Comparison of ENCODE assay signal across 8 cellular contexts in the genomic region with DNA sequence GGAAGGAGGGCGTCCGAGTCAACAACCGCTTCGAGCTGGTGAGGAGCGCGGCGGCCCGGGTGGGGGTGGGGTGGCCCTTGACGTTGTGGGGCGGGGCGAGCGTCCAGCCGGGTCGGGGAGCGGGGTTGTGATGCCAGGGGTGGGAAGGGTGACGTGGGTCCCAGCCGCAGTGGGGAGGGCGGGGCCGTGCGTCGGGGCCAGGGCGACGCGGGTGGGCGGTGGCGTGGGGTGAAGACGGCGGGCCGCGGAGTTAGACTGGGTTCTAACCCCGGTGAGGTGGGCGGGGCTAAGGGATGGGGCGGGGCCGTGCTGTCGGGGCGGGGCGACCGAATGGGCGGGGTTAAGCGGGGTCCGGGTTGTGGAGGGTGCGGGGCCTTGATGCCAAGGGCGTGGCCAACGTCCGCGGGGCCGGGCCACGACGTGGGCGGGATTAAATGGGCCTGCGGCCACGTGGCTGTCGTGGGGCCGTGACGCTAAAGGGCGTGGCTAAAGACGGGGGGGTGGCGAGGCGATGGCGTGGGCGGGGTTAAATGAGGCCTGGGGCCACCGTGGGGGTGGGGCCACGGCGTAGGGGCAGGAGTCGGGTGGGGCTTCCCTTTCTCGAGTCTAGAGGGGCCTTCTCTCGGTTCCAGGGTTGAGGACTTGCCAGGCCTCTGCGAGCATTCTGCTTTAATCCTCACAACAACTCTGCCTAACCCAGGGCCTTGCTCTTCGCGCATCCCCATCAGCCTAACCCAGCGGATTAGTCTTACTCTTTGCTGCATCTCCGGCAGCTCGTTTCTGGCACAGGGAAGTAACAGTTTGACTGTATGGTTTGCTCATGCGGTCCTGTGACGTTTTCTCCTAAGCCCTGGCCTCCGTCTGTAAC. TPM values are rescaled to one million over a fixed set of nuclear protein-coding genes. Genes with fewer than 3 reads are reported as not detected.
DNase-seq lines count a peak whose midpoint lies in the region; ATAC-seq and TF ChIP-seq lines count a peak whose summit lies in the region.

No MANE protein-coding gene starts in this region.

- intact Hi-C loops in PC-9 (cut with micrococcal nuclease; ENCODE audit: unreplicated experiment): no loop called here

- H3K4me3 ChIP-seq in PC-9: peak overlapping the region; percentile 65
- peak overlapping the region; percentile 56 to 97 for H3K4me3 ChIP-seq in esophagus (ENCODE audit: low read depth in 1 of 2, low read length in 2 of 2)
- H3K4me3 ChIP-seq in mucosa of rectum (ENCODE audit: low read length in 2 of 2): peak overlapping the region; percentile 81 to 92

- peak overlapping the region; percentile 85 for H3K4me3 Mint-ChIP-seq in activated T-cell treated with anti-CD3 and anti-CD28 coated beads, Interleukin-2, amount 50 U/mL, for 4 hours

- peak overlapping the region; percentile 88 to 98 for H3K9ac ChIP-seq in mucosa of rectum (ENCODE audit: low read depth in 1 of 2, low read length in 2 of 2)

- POLR2A ChIA-PET in PC-9 (lab: Charles Lee; ENCODE audit: unreplicated experiment): interaction anchor here (0.5 to 1.0 kb wide), 10 partner anchors 8 to 551 kb away, joined by 3 to 41 read pairs (median 8); partner anchors contain the start of gene SPIRE2

- H3K4me1 ChIP-seq in PC-9 (replicated peaks; ENCODE audit: insufficient read depth) (peaks cover 11% of the 10 kb centered on the region), esophagus (ENCODE audit: control insufficient read depth in 2 of 2, insufficient read depth in 2 of 2, low read length in 1 of 2) (peaks cover 0 to 6% of the 10 kb centered on the region in 2 donors), mucosa of rectum (ENCODE audit: control insufficient read depth in 2 of 2, insufficient read depth in 2 of 2, low read length in 2 of 2) (peaks cover 11 to 18% of the 10 kb centered on the region in 2 donors)

- H3F3A ChIP-seq in PC-9 (ENCODE audit: insufficient read depth, low read depth): peaks cover 41% of the 10 kb centered on the region; the same call in 1 of the 2 replicates

- 2 to 3% methylated on average over 44 to 76 of the region's 76 CpGs for WGBS in esophagus, 2 donors

- H2AFZ ChIP-seq in PC-9: peak overlapping the region; percentile 81

- H3K27me3 Mint-ChIP-seq in activated T-cell treated with anti-CD3 and anti-CD28 coated beads, Interleukin-2, amount 50 U/mL, for 4 hours (ENCODE audit: low read depth): no peaks in the 10 kb centered on the region

- H3K4me1 Mint-ChIP-seq in activated T-cell treated with anti-CD3 and anti-CD28 coated beads, Interleukin-2, amount 50 U/mL, for 4 hours (ENCODE audit: low read depth): peaks cover 15% of the 10 kb centered on the region

- no peaks in the 10 kb centered on the region for H3K9me2 ChIP-seq in PC-9 (ENCODE audit: insufficient read depth)

- no peaks in the 10 kb centered on the region for H3K27me3 ChIP-seq in PC-9 (ENCODE audit: insufficient read depth, low read depth)
- H3K27me3 ChIP-seq in esophagus (ENCODE audit: control insufficient read depth in 1 of 2, insufficient read depth in 2 of 2, low read length in 2 of 2): no peaks in the 10 kb centered on the region
- H3K27me3 ChIP-seq in mucosa of rectum (ENCODE audit: control insufficient read depth in 2 of 2, insufficient read depth in 2 of 2, low read length in 2 of 2): no peaks in the 10 kb centered on the region

- in situ Hi-C loops in Caki2 (cut with HindIII; ENCODE audit: low pct_unique_long_range_greater_than_20kb, low sequenced_read_pairs): no loop called here

- peaks cover 49% of the 10 kb centered on the region for H3K79me2 ChIP-seq in PC-9 (ENCODE audit: low read depth)

- no peak; the same call in 1 of the 2 replicates for TF ChIP-seq EP300 in Ishikawa (IDR thresholded peaks at IDR 0.05; ENCODE audit: borderline replicate concordance)

- peaks cover 12% of the 10 kb centered on the region for H3K36me3 Mint-ChIP-seq in activated T-cell treated with anti-CD3 and anti-CD28 coated beads, Interleukin-2, amount 50 U/mL, for 4 hours (ENCODE audit: insufficient read depth)

- no peak for TF ChIP-seq CTCF in PC-9 (conservative IDR thresholded peaks at IDR 0.05)

- peaks cover 46% of the 10 kb centered on the region for H4K20me1 ChIP-seq in PC-9 (ENCODE audit: insufficient read depth)

- H3K9me3 ChIP-seq in PC-9 (ENCODE audit: insufficient read depth, low read depth): no peaks in the 10 kb centered on the region
- H3K9me3 ChIP-seq in esophagus (ENCODE audit: control insufficient read depth in 2 of 2, insufficient read depth in 1 of 2, low read depth in 1 of 2, low read length in 1 of 2): no peaks in the 10 kb centered on the region
- no peaks in the 10 kb centered on the region for H3K9me3 ChIP-seq in mucosa of rectum (ENCODE audit: control insufficient read depth in 2 of 2, low read length in 2 of 2)

- no peaks in the 10 kb centered on the region for H3K9me3 Mint-ChIP-seq in activated T-cell treated with anti-CD3 and anti-CD28 coated beads, Interleukin-2, amount 50 U/mL, for 4 hours

- DNase-seq in Caki2 (ENCODE audit: low read depth) (peak; percentile 80), PC-9 (peak; percentile 71 to 96)
- peak; percentile 94 for DNase-seq in activated T-cell treated with anti-CD3 and anti-CD28 coated beads, Interleukin-2, amount 50 U/mL, for 4 hours
- DNase-seq in stimulated activated CD8-positive, alpha-beta memory T cell treated with anti-CD3 and anti-CD28 coated beads, Interleukin-4, amount 100 ng/mL, for 1 hour (ENCODE audit: low read depth in 2 of 2, low spot score in 1 of 2): peak; percentile 86 to 89

- peak overlapping the region; percentile 93 for H3K27ac ChIP-seq in PC-9
- peak overlapping the region; percentile 100 for H3K27ac ChIP-seq in esophagus (ENCODE audit: low read depth in 2 of 2, low read length in 1 of 2)
- peak overlapping the region; percentile 100 for H3K27ac ChIP-seq in mucosa of rectum (ENCODE audit: low read depth in 2 of 2, low read length in 2 of 2)

- CTCF ChIA-PET in PC-9 (lab: Charles Lee): interaction anchor here (0.5 to 0.7 kb wide), 5 partner anchors 9 to 1542 kb away, joined by 6 to 16 read pairs (median 7); no protein-coding TSS in a partner anchor

- peaks cover 33% of the 10 kb centered on the region for H3K36me3 ChIP-seq in PC-9 (ENCODE audit: low read depth)
- H3K36me3 ChIP-seq in esophagus (ENCODE audit: control insufficient read depth in 2 of 2, insufficient read depth in 2 of 2, low read length in 1 of 2): peaks cover 0 to 12% of the 10 kb centered on the region in 2 donors
- H3K36me3 ChIP-seq in mucosa of rectum (ENCODE audit: control insufficient read depth in 2 of 2, insufficient read depth in 2 of 2, low read length in 2 of 2): peaks cover 6 to 28% of the 10 kb centered on the region in 2 donors

- TF ChIP-seq RAD21 in Ishikawa (IDR thresholded peaks at IDR 0.05; ENCODE audit: low read depth): no peak

- BruUV-seq in PC-9 (replicated peaks; lab: Mats Ljungman, UMichigan): no TSS peak

- peak; percentile 64 for ATAC-seq in GM21576 (IDR thresholded peaks at IDR 0.05; ENCODE audit: unreplicated experiment)
- peak; percentile 78 to 83 for ATAC-seq in activated T-cell treated with anti-CD3 and anti-CD28 coated beads, Interleukin-2, amount 50 U/mL, for 4 hours

- peak overlapping the region; percentile 89 for H3K4me2 ChIP-seq in PC-9

TF ChIP-seq in Ishikawa, 13 proteins besides CTCF, POLR2A, EP300 and RAD21 (continues in another document):
- TF ChIP-seq USF1 (IDR thresholded peaks at IDR 0.05) (peak; percentile 93), TAF1 (IDR thresholded peaks at IDR 0.05; ENCODE audit: low read depth) (peak; percentile 21; the same call in 1 of the 2 replicates), TCF12 (IDR thresholded peaks at IDR 0.05; ENCODE audit: low read depth) (no peak), YY1 (IDR thresholded peaks at IDR 0.05; ENCODE audit: low read depth) (no peak), FOXM1 (IDR thresholded peaks at IDR 0.05; ENCODE audit: borderline replicate concordance, low read depth) (no peak), MAX (IDR thresholded peaks at IDR 0.05) (peak; percentile 88), NFIC (IDR thresholded peaks at IDR 0.05) (no peak), ZBTB7A (IDR thresholded peaks at IDR 0.05; ENCODE audit: low read depth) (no peak), EGR1 (IDR thresholded peaks at IDR 0.05) (peak; percentile 85), TEAD4 (IDR thresholded peaks at IDR 0.05) (no peak)

RNA-seq across cellular contexts. Expression of gene TCF25, which starts 0.7 kb away (rescaled TPM):
- 141 and 237 TPM in 2 replicates for total RNA-seq in Caki2 (2014; rRNA removed; shearing (Covaris generic); ENCODE audit: low replicate concordance)
- total RNA-seq in PC-9 (2021): 298 and 347 TPM in 2 replicates
- 100 to 1,000 TPM; 144 to 182 (median 164) TPM for total RNA-seq in activated T-cell treated with anti-CD3 and anti-CD28 coated beads, Interleukin-2, amount 50 U/mL, for 4 hours
- 10 to 100 TPM; 76.3 to 83.2 TPM for polyA plus RNA-seq in esophagus

RNA-seq across cellular contexts. Expression of gene MC1R, which starts 44.6 kb away (rescaled TPM):
- total RNA-seq in Caki2 (2014; rRNA removed; shearing (Covaris generic); ENCODE audit: low replicate concordance): 12.3 and 13.4 TPM in 2 replicates
- 34.3 and 45.2 TPM in 2 replicates for total RNA-seq in PC-9 (2021)
- total RNA-seq in activated T-cell treated with anti-CD3 and anti-CD28 coated beads, Interleukin-2, amount 50 U/mL, for 4 hours: 1 to 10 TPM; 2.5 to 3.0 (median 2.6) TPM
- polyA plus RNA-seq in esophagus: 1 to 10 TPM; 1.3 to 3.3 TPM

RNA-seq across cellular contexts. Expression of gene SPIRE2, which starts 45.8 kb away (rescaled TPM):
- 6.0 and 13.1 TPM in 2 replicates for total RNA-seq in Caki2 (2014; rRNA removed; shearing (Covaris generic); ENCODE audit: low replicate concordance)
- 34.5 and 48.6 TPM in 2 replicates for total RNA-seq in PC-9 (2021)
- under 1 TPM; 0.21 to 0.49 (median 0.23) TPM for total RNA-seq in activated T-cell treated with anti-CD3 and anti-CD28 coated beads, Interleukin-2, amount 50 U/mL, for 4 hours
- polyA plus RNA-seq in esophagus: 1 to 10 TPM; 3.6 to 6.4 TPM

RNA-seq across cellular contexts. Expression of gene TUBB3, which starts 49.1 kb away (rescaled TPM):
- 116 and 131 TPM in 2 replicates for total RNA-seq in Caki2 (2014; rRNA removed; shearing (Covaris generic); ENCODE audit: low replicate concordance)
- total RNA-seq in PC-9 (2021): 79.6 and 105 TPM in 2 replicates
- total RNA-seq in activated T-cell treated with anti-CD3 and anti-CD28 coated beads, Interleukin-2, amount 50 U/mL, for 4 hours: under 1 TPM; 0.65 to 0.68 (median 0.66) TPM
- polyA plus RNA-seq in esophagus: 1 to 10 TPM in 1 of 2 donors, under 1 TPM in 1; 0.16 to 1.5 TPM

RNA-seq across cellular contexts. Expression of gene FANCA, which starts 57.6 kb away (rescaled TPM):
- total RNA-seq in Caki2 (2014; rRNA removed; shearing (Covaris generic); ENCODE audit: low replicate concordance): 33.5 and 36.8 TPM in 2 replicates
- total RNA-seq in PC-9 (2021): 61.6 and 79.9 TPM in 2 replicates
- 100 to 1,000 TPM in 1 of 3 donors, 10 to 100 TPM in 2; 76.3 to 100 (median 89.4) TPM for total RNA-seq in activated T-cell treated with anti-CD3 and anti-CD28 coated beads, Interleukin-2, amount 50 U/mL, for 4 hours
- polyA plus RNA-seq in esophagus: 10 to 100 TPM in 1 of 2 donors, 1 to 10 TPM in 1; 9.9 to 18.6 TPM

Comparison
In these comparisons a context has a peak if more than half of its experiments do, and no peak if none do; other contexts are left out.
1. Peak in every context shown above with its lines: DNase-seq, ATAC-seq, H3K4me3 ChIP-seq and H3K27ac ChIP-seq.